Comparison of ENCODE assay signal across 31 cellular contexts in genomic region chr20:57900226-57900905, GRCh38.
A peak's percentile ranks its signal among the peaks of the same experiment; 100 is the strongest.
DNase-seq lines count a peak whose midpoint lies in the region; ATAC-seq and TF ChIP-seq lines count a peak whose summit lies in the region.
"Had no signal": no experiment of that assay in that cellular context is flagged by ENCODE, and none has a peak within 500 bp of the region (broad histone marks: within the 10 kb centered on the region; RNA-seq: fewer than 3 reads in every experiment).

No MANE protein-coding gene starts in this region.

- H3K4me1 ChIP-seq in spleen (no peaks in the 10 kb centered on the region), GM23248 (ENCODE audit: insufficient read depth) (peaks cover 11% of the 10 kb centered on the region)
- H3K4me1 ChIP-seq: prostate gland had no signal

- H3K4me1 Mint-ChIP-seq in activated T-cell treated with anti-CD3 and anti-CD28 coated beads, Interleukin-2, amount 50 U/mL, for 72 hours (ENCODE audit: low read depth) = no peaks in the 10 kb centered on the region
- no peaks in the 10 kb centered on the region for H3K4me1 Mint-ChIP-seq in activated T-cell treated with anti-CD3 and anti-CD28 coated beads, Interleukin-2, amount 50 U/mL, for 24 hours (ENCODE audit: low read depth)
- peaks cover 12% of the 10 kb centered on the region for H3K4me1 Mint-ChIP-seq in WTC11
- H3K4me1 Mint-ChIP-seq: activated naive CD4-positive, alpha-beta T cell treated with anti-CD3 and anti-CD28 coated beads, Interleukin-2, amount 10 ng/mL, durations not matched to agents 7 days and 5 days had no signal

- TF ChIP-seq CTCF in WTC11 (IDR thresholded peaks at IDR 0.05) (no peak), spleen (IDR thresholded peaks at IDR 0.05 in 8 of 11, conservative IDR thresholded peaks at IDR 0.05 in 3 of 11) (no peak), WERI-Rb-1 (IDR thresholded peaks at IDR 0.05; ENCODE audit: low read depth, low read length) (no peak)

- H3K9me3 ChIP-seq in spleen (no peaks in the 10 kb centered on the region), GM23248 (ENCODE audit: low read depth) (no peaks in the 10 kb centered on the region), WERI-Rb-1 (ENCODE audit: severe bottlenecking) (no peaks in the 10 kb centered on the region)
- H3K9me3 ChIP-seq: body of pancreas, heart right ventricle, prostate gland had no signal

- peak overlapping the region; percentile 34 for H3K27ac Mint-ChIP-seq in activated T-cell treated with anti-CD3 and anti-CD28 coated beads, Interleukin-2, amount 50 U/mL, for 72 hours
- no peak overlapping the region for H3K27ac Mint-ChIP-seq in activated T-cell treated with anti-CD3 and anti-CD28 coated beads, Interleukin-2, amount 50 U/mL, for 24 hours
- H3K27ac Mint-ChIP-seq in WTC11 = no peak overlapping the region
- H3K27ac Mint-ChIP-seq: activated naive CD4-positive, alpha-beta T cell treated with anti-CD3 and anti-CD28 coated beads, Interleukin-2, amount 10 ng/mL, durations not matched to agents 7 days and 5 days; CD4-positive, alpha-beta T cell; dendritic cell treated with granulocyte-macrophage colony-stimulating factor and Interleukin-4, amounts not matched to agents 40 ng/mL and 50 ng/mL, for 4 days; stimulated activated effector memory CD8-positive, alpha-beta T cell treated with anti-CD3 and anti-CD28 coated beads, Interleukin-12 subunit alpha, Interleukin-12 subunit beta, amount 100 ng/mL, for 72 hours; T-helper 1 cell treated with Interleukin-12 subunit alpha and Interleukin-12 subunit beta and Interleukin-4 antibody, amounts not matched to agents 30 μg/mL and 1 μg/mL, for 36 hours; type B pancreatic cell had no signal

- H3K9me2 ChIP-seq in GM23248 (ENCODE audit: insufficient read depth) = no peaks in the 10 kb centered on the region

- H3K27ac ChIP-seq in spleen = no peak overlapping the region
- no peak overlapping the region for H3K27ac ChIP-seq in GM23248
- H3K27ac ChIP-seq in WERI-Rb-1 = no peak overlapping the region
- H3K27ac ChIP-seq: body of pancreas, heart right ventricle, prostate gland, RWPE1, SK-N-MC had no signal

- no peaks in the 10 kb centered on the region for H4K20me1 ChIP-seq in GM23248 (ENCODE audit: insufficient read depth)

- no peak for DNase-seq in activated T-cell treated with anti-CD3 and anti-CD28 coated beads, Interleukin-2, amount 50 U/mL, for 72 hours
- DNase-seq in activated T-cell treated with anti-CD3 and anti-CD28 coated beads, Interleukin-2, amount 50 U/mL, for 24 hours = no peak
- peak; percentile 28 for DNase-seq in Jurkat, Clone E6-1 (ENCODE audit: low read depth, low spot score)
- DNase-seq in WTC11 (ENCODE audit: low spot score) (no peak), spleen (peak; percentile 55), GM23248 (no peak), iPS-NIHi11 (ENCODE audit: low spot score) (no peak), WERI-Rb-1 (no peak)
- DNase-seq: activated CD4-positive, alpha-beta T cell treated with anti-CD3 and anti-CD28 coated beads, Interleukin-2, amount 50 U/mL, for 48 hours; activated naive CD4-positive, alpha-beta T cell treated with anti-CD3 and anti-CD28 coated beads, Interleukin-2, amount 10 ng/mL, durations not matched to agents 7 days and 5 days; body of pancreas; CD4-positive, alpha-beta T cell; H7; heart right ventricle; Karpas-422; kidney; midbrain; naive B cell; NCI-H1694; NCI-H2171; occipital lobe; substantia nigra had no signal

- no peaks in the 10 kb centered on the region for H3K36me3 Mint-ChIP-seq in activated T-cell treated with anti-CD3 and anti-CD28 coated beads, Interleukin-2, amount 50 U/mL, for 72 hours (ENCODE audit: insufficient read depth in 2 of 2)
- H3K36me3 Mint-ChIP-seq in activated T-cell treated with anti-CD3 and anti-CD28 coated beads, Interleukin-2, amount 50 U/mL, for 24 hours (ENCODE audit: low read depth) = no peaks in the 10 kb centered on the region
- no peaks in the 10 kb centered on the region for H3K36me3 Mint-ChIP-seq in WTC11
- H3K36me3 Mint-ChIP-seq: activated naive CD4-positive, alpha-beta T cell treated with anti-CD3 and anti-CD28 coated beads, Interleukin-2, amount 10 ng/mL, durations not matched to agents 7 days and 5 days; naive B cell; stimulated activated effector memory CD8-positive, alpha-beta T cell treated with anti-CD3 and anti-CD28 coated beads, Interleukin-12 subunit alpha, Interleukin-12 subunit beta, amount 100 ng/mL, for 72 hours; type B pancreatic cell had no signal

- intact Hi-C loops in spleen (cut with DNase I; ENCODE audit: low total_unique reads) = no loop called here

- in situ Hi-C loops in GM23248 (cut with MboI) = no loop called here

- no peak overlapping the region for H3K4me2 ChIP-seq in GM23248 (ENCODE audit: unreplicated experiment)

- H3K36me3 ChIP-seq in spleen = no peaks in the 10 kb centered on the region
- H3K36me3 ChIP-seq in GM23248 (ENCODE audit: low read depth) = no peaks in the 10 kb centered on the region
- no peaks in the 10 kb centered on the region for H3K36me3 ChIP-seq in WERI-Rb-1
- H3K36me3 ChIP-seq: heart right ventricle, prostate gland had no signal

- no peak overlapping the region for H3K9ac ChIP-seq in GM23248

- no peaks in the 10 kb centered on the region for H3F3A ChIP-seq in GM23248 (ENCODE audit: insufficient read depth)

- H3K4me3 ChIP-seq in Jurkat, Clone E6-1 (ENCODE audit: low read length) = no peak overlapping the region
- H3K4me3 ChIP-seq in spleen = no peak overlapping the region
- H3K4me3 ChIP-seq in GM23248 = no peak overlapping the region
- no peak overlapping the region for H3K4me3 ChIP-seq in WERI-Rb-1 (ENCODE audit: low read depth, low read length)
- H3K4me3 ChIP-seq: body of pancreas, heart right ventricle, prostate gland, SK-N-MC had no signal

- POLR2A ChIA-PET in WTC11 (lab: Charles Lee) = interaction anchor here (0.6 to 0.7 kb wide), 2 partner anchors 137 to 189 kb away, joined by 3 read pairs; no protein-coding TSS in a partner anchor

- 57 to 60% (median 58%) methylated on average over 8 to 9 of the region's 9 CpGs for WGBS in spleen, 5 donors
- WGBS in GM23248 (ENCODE audit: low coverage in 1 of 2, low lambda C conversion rate in 2 of 2, missing lambda C conversion rate in 2 of 2), 2 experiments = 81 to 91% methylated on average over 8 to 9 of the region's 9 CpGs

- no peaks in the 10 kb centered on the region for H3K79me2 ChIP-seq in GM23248 (ENCODE audit: insufficient read depth)

- no peak overlapping the region for H2AFZ ChIP-seq in GM23248

- ATAC-seq in activated T-cell treated with anti-CD3 and anti-CD28 coated beads, Interleukin-2, amount 50 U/mL, for 72 hours (replicated peaks in 1 of 2) = no peak
- ATAC-seq in WTC11 = no peak
- ATAC-seq: activated CD4-positive, CD25-positive, alpha-beta regulatory T cell treated with anti-CD3 and anti-CD28 coated beads, Interleukin-2, amount 50 U/mL, for 24 hours; body of pancreas; esophagus mucosa; heart right ventricle; stimulated activated effector memory CD8-positive, alpha-beta T cell treated with anti-CD3 and anti-CD28 coated beads, Interleukin-12 subunit alpha, Interleukin-12 subunit beta, amount 100 ng/mL, for 72 hours had no signal

- TF ChIP-seq POLR2A in spleen (IDR thresholded peaks at IDR 0.05) = no peak

- peaks cover 28% of the 10 kb centered on the region for H3K27me3 Mint-ChIP-seq in activated T-cell treated with anti-CD3 and anti-CD28 coated beads, Interleukin-2, amount 50 U/mL, for 72 hours (ENCODE audit: low read depth)
- peaks cover 32% of the 10 kb centered on the region for H3K27me3 Mint-ChIP-seq in activated T-cell treated with anti-CD3 and anti-CD28 coated beads, Interleukin-2, amount 50 U/mL, for 24 hours
- H3K27me3 Mint-ChIP-seq in WTC11 (ENCODE audit: low read depth) = no peaks in the 10 kb centered on the region

- no peak overlapping the region for H3K4me3 Mint-ChIP-seq in activated T-cell treated with anti-CD3 and anti-CD28 coated beads, Interleukin-2, amount 50 U/mL, for 72 hours
- H3K4me3 Mint-ChIP-seq in activated T-cell treated with anti-CD3 and anti-CD28 coated beads, Interleukin-2, amount 50 U/mL, for 24 hours = no peak overlapping the region
- H3K4me3 Mint-ChIP-seq in WTC11 = no peak overlapping the region
- H3K4me3 Mint-ChIP-seq: activated naive CD4-positive, alpha-beta T cell treated with anti-CD3 and anti-CD28 coated beads, Interleukin-2, amount 10 ng/mL, durations not matched to agents 7 days and 5 days; CD4-positive, alpha-beta T cell; dendritic cell treated with granulocyte-macrophage colony-stimulating factor and Interleukin-4, amounts not matched to agents 40 ng/mL and 50 ng/mL, for 4 days; naive B cell; stimulated activated effector memory CD8-positive, alpha-beta T cell treated with anti-CD3 and anti-CD28 coated beads, Interleukin-12 subunit alpha, Interleukin-12 subunit beta, amount 100 ng/mL, for 72 hours; T-helper 1 cell treated with Interleukin-12 subunit alpha and Interleukin-12 subunit beta and Interleukin-4 antibody, amounts not matched to agents 30 μg/mL and 1 μg/mL, for 36 hours; type B pancreatic cell had no signal

- no peaks in the 10 kb centered on the region for H3K9me3 Mint-ChIP-seq in activated T-cell treated with anti-CD3 and anti-CD28 coated beads, Interleukin-2, amount 50 U/mL, for 72 hours
- no peaks in the 10 kb centered on the region for H3K9me3 Mint-ChIP-seq in activated T-cell treated with anti-CD3 and anti-CD28 coated beads, Interleukin-2, amount 50 U/mL, for 24 hours
- H3K9me3 Mint-ChIP-seq in WTC11 = no peaks in the 10 kb centered on the region
- H3K9me3 Mint-ChIP-seq: activated naive CD4-positive, alpha-beta T cell treated with anti-CD3 and anti-CD28 coated beads, Interleukin-2, amount 10 ng/mL, durations not matched to agents 7 days and 5 days; CD4-positive, alpha-beta T cell; dendritic cell treated with granulocyte-macrophage colony-stimulating factor and Interleukin-4, amounts not matched to agents 40 ng/mL and 50 ng/mL, for 4 days; naive B cell; stimulated activated effector memory CD8-positive, alpha-beta T cell treated with anti-CD3 and anti-CD28 coated beads, Interleukin-12 subunit alpha, Interleukin-12 subunit beta, amount 100 ng/mL, for 72 hours; T-helper 1 cell treated with Interleukin-12 subunit alpha and Interleukin-12 subunit beta and Interleukin-4 antibody, amounts not matched to agents 30 μg/mL and 1 μg/mL, for 36 hours; type B pancreatic cell had no signal

- CTCF ChIA-PET in WTC11 (lab: Charles Lee) = interaction anchor here (0.6 to 0.9 kb wide), 4 partner anchors 66 to 372 kb away, joined by 3 to 5 read pairs (median 3); no protein-coding TSS in a partner anchor

- H3K27me3 ChIP-seq in spleen (replicated peaks in 1 of 7) = peaks cover 0 to 23% (median 0%) of the 10 kb centered on the region in 7 donors
- peaks cover 13% of the 10 kb centered on the region for H3K27me3 ChIP-seq in GM23248 (replicated peaks; ENCODE audit: insufficient read depth)
- H3K27me3 ChIP-seq in WERI-Rb-1 (ENCODE audit: insufficient read depth, low read depth, severe bottlenecking) = no peaks in the 10 kb centered on the region
- H3K27me3 ChIP-seq: body of pancreas had no signal

TF ChIP-seq in WTC11, 78 proteins besides CTCF, POLR2A, EP300 and RAD21 (continues in another document):
- TF ChIP-seq ZNF423 (CRISPR knock-in tag; IDR thresholded peaks at IDR 0.05) = peak; percentile 70

Comparison
In these comparisons a context has a peak if more than half of its experiments do, and no peak if none do; other contexts are left out.
1. DNase-seq: peak in Jurkat, Clone E6-1 (single experiment) and spleen (single experiment); none in activated T-cell treated with anti-CD3 and anti-CD28 coated beads, Interleukin-2, amount 50 U/mL, for 72 hours (0 of 2), activated T-cell treated with anti-CD3 and anti-CD28 coated beads, Interleukin-2, amount 50 U/mL, for 24 hours (single experiment), WTC11 (single experiment), GM23248 (single experiment), iPS-NIHi11 (single experiment) and WERI-Rb-1 (single experiment).